In the genomic region with DNA sequence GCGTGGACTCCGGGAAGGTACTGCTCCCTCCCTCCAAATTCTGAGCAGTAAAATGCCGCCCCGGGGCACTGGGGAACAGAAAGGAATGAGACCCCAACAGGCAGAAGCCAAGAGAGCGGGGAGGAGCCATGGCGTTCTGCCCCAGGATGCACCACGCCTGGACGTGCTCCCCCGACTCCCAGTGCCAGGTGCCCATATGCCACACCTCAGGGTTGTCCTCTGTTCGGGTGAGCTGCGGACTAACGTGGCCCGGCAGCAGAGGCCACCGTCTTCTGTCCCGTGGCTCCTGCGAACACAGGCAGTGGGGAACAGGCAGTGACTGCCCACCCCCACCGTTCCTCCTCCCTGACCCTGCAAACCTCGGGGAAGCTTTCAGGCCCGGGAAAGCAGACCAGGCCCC, we compare ENCODE assay signal across 23 cellular contexts. TPM values are rescaled to one million over a fixed set of nuclear protein-coding genes. Genes with fewer than 3 reads are reported as not detected.
A peak's percentile ranks its signal among the peaks of the same experiment; 100 is the strongest.
DNase-seq lines count a peak whose midpoint lies in the region; ATAC-seq, FAIRE-seq and TF ChIP-seq lines count a peak whose summit lies in the region.
"Had no signal": no experiment of that assay in that cellular context is flagged by ENCODE, and none has a peak within 500 bp of the region (broad histone marks: within the 10 kb centered on the region; RNA-seq: fewer than 3 reads in every experiment).

No MANE protein-coding gene starts in this region.

- no peak for FAIRE-seq in endothelial cell of umbilical vein (lab: Jason Lieb, UNC)
- FAIRE-seq: GM12892, HTR-8/SVneo had no signal

- H4K20me1 ChIP-seq in endothelial cell of umbilical vein (replicated peaks; ENCODE audit: control insufficient read depth, extremely low read depth, insufficient read depth, low read length), result no peaks in the 10 kb centered on the region

- dilution Hi-C loops in endothelial cell of umbilical vein (cut with MboI; ENCODE audit: extremely low pct_ligation_motif_present, low sequenced_read_pairs), result no loop called here

- TSS peak; percentile 2 for BruUV-seq in endothelial cell of umbilical vein (replicated peaks; lab: Mats Ljungman, UMichigan)

- POLR2A ChIA-PET in activated CD4-positive, alpha-beta T cell treated with anti-CD3 and anti-CD28 coated beads for 36 hours (lab: Charles Lee), result no interaction called here
- POLR2A ChIA-PET in endothelial cell of umbilical vein (lab: Charles Lee), result interaction anchor here (0.6 kb wide), 1 partner anchor 384 kb away, joined by 3 read pairs; no protein-coding TSS in a partner anchor

- H3K27ac Mint-ChIP-seq in activated CD4-positive, alpha-beta T cell treated with anti-CD3 and anti-CD28 coated beads for 36 hours, result peak overlapping the region; percentile 20

- TF ChIP-seq CTCF in endothelial cell of umbilical vein (IDR thresholded peaks at IDR 0.05; ENCODE audit: extremely low read depth in 1 of 2, insufficient read depth in 1 of 2, low read depth in 1 of 2, low read length in 2 of 2), result no peak

- peaks cover 4% of the 10 kb centered on the region for H3K4me1 ChIP-seq in endothelial cell of umbilical vein (ENCODE audit: control insufficient read depth, extremely low read depth, insufficient read depth, low read length)

- no peak for ATAC-seq in activated CD4-positive, alpha-beta T cell treated with anti-CD3 and anti-CD28 coated beads for 36 hours
- ATAC-seq in GM18907 (IDR thresholded peaks at IDR 0.05; ENCODE audit: unreplicated experiment), result no peak

- H3K27ac ChIP-seq in endothelial cell of umbilical vein (ENCODE audit: insufficient read depth, low read depth, low read length), result no peak overlapping the region
- H3K27ac ChIP-seq: 22Rv1, SK-N-MC, upper lobe of left lung, WERI-Rb-1 had no signal

- H3K4me3 ChIP-seq in endothelial cell of umbilical vein (replicated peaks in 1 of 3; ENCODE audit: insufficient read depth in 1 of 3, low read depth in 1 of 3, low read length in 3 of 3), result no peak overlapping the region
- H3K4me3 ChIP-seq: lung, SK-N-MC, upper lobe of left lung had no signal

- no peak for DNase-seq in activated CD4-positive, alpha-beta T cell treated with anti-CD3 and anti-CD28 coated beads for 36 hours
- no peak for DNase-seq in activated CD4-positive, alpha-beta T cell treated with anti-CD3 and anti-CD28 coated beads for 4 hours
- DNase-seq in endothelial cell of umbilical vein (ENCODE audit: low read depth, low spot score), result no peak
- DNase-seq: activated gamma-delta T cell; AML-193; amygdala; caudate nucleus; erythroblast; foreskin melanocyte; H7; hypothalamus; islet precursor cell; Kasumi-1; NCI-H1092 treated with DMSO at 0.1 percent for 48 hours; stimulated activated CD4-positive, alpha-beta T cell treated with anti-CD3 and anti-CD28 coated beads, Interleukin-4, amount 100 ng/mL, for 4 hours; WERI-Rb-1 had no signal

- TF ChIP-seq POLR2A in endothelial cell of umbilical vein (IDR thresholded peaks at IDR 0.05; ENCODE audit: low read depth, low read length), result no peak

- no peaks in the 10 kb centered on the region for H3K9me3 ChIP-seq in endothelial cell of umbilical vein (replicated peaks; ENCODE audit: control insufficient read depth, insufficient read depth, low read length)
- H3K9me3 ChIP-seq: upper lobe of left lung had no signal

- H3K27me3 Mint-ChIP-seq in activated CD4-positive, alpha-beta T cell treated with anti-CD3 and anti-CD28 coated beads for 36 hours, result no peaks in the 10 kb centered on the region

- CTCF ChIA-PET in activated CD4-positive, alpha-beta T cell treated with anti-CD3 and anti-CD28 coated beads for 36 hours (lab: Charles Lee), result interaction anchor here (0.5 to 2.6 kb wide), 6 partner anchors 35 to 145 kb away, joined by 3 to 18 read pairs (median 5); no protein-coding TSS in a partner anchor
- CTCF ChIA-PET in endothelial cell of umbilical vein (lab: Charles Lee), result interaction anchor here (1.7 to 5.6 kb wide), 4 partner anchors 92 to 148 kb away, joined by 9 to 128 read pairs (median 20); no protein-coding TSS in a partner anchor

- no peak overlapping the region for H3K4me3 Mint-ChIP-seq in activated CD4-positive, alpha-beta T cell treated with anti-CD3 and anti-CD28 coated beads for 36 hours

- H3K9ac ChIP-seq in endothelial cell of umbilical vein (replicated peaks; ENCODE audit: extremely low read depth, insufficient read depth, low read length), result no peak overlapping the region

- no peak overlapping the region for H3K4me2 ChIP-seq in endothelial cell of umbilical vein (ENCODE audit: insufficient read depth, low read length)

- H3K9me3 Mint-ChIP-seq in activated CD4-positive, alpha-beta T cell treated with anti-CD3 and anti-CD28 coated beads for 36 hours (ENCODE audit: low read depth), result no peaks in the 10 kb centered on the region

- H2AFZ ChIP-seq in endothelial cell of umbilical vein (ENCODE audit: low read depth, low read length), result no peak overlapping the region

- peaks cover 11 to 38% of the 10 kb centered on the region in 2 experiments for H3K36me3 ChIP-seq in endothelial cell of umbilical vein (ENCODE audit: control insufficient read depth in 2 of 2, extremely low read depth in 1 of 2, insufficient read depth in 2 of 2, low read length in 2 of 2)

- peaks cover 22% of the 10 kb centered on the region for H3K4me1 Mint-ChIP-seq in activated CD4-positive, alpha-beta T cell treated with anti-CD3 and anti-CD28 coated beads for 36 hours

- peaks cover 46% of the 10 kb centered on the region for H3K36me3 Mint-ChIP-seq in activated CD4-positive, alpha-beta T cell treated with anti-CD3 and anti-CD28 coated beads for 36 hours (ENCODE audit: low read depth)

- H3K27me3 ChIP-seq in endothelial cell of umbilical vein (ENCODE audit: control insufficient read depth in 2 of 2, insufficient read depth in 2 of 2, low read length in 2 of 2), result no peaks in the 10 kb centered on the region
- H3K27me3 ChIP-seq: upper lobe of left lung had no signal

- H3K79me2 ChIP-seq in endothelial cell of umbilical vein (ENCODE audit: control insufficient read depth, insufficient read depth, low read length), result peaks cover 23% of the 10 kb centered on the region

- no peaks in the 10 kb centered on the region for H3K9me1 ChIP-seq in endothelial cell of umbilical vein (replicated peaks; ENCODE audit: control insufficient read depth, extremely low read depth, insufficient read depth, low read length)

- intact Hi-C loops in activated CD4-positive, alpha-beta T cell treated with anti-CD3 and anti-CD28 coated beads for 36 hours (cut with DNase I, micrococcal nuclease), result loop anchor here (5.0 to 10.0 kb wide), 2 partner anchors 39 to 146 kb away; no protein-coding TSS in a partner anchor
- intact Hi-C loops in endothelial cell of umbilical vein (cut with micrococcal nuclease), result no loop called here

RNA-seq across cellular contexts. Expression of a gene that starts 4.8 kb away (rescaled TPM):
- total RNA-seq in activated CD4-positive, alpha-beta T cell treated with anti-CD3 and anti-CD28 coated beads for 36 hours, result 10 to 100 TPM; 22.4 to 24.3 TPM
- 16.0 and 16.4 TPM in 2 replicates for total RNA-seq in endothelial cell of umbilical vein
- 4.9 TPM in 2 replicates for polyA plus RNA-seq in endothelial cell of umbilical vein
- polyA plus RNA-seq in endothelial cell of umbilical vein (2011; cell fraction: cytosol; rRNA removed), result 4.6 and 8.5 TPM in 2 replicates
- polyA plus RNA-seq in endothelial cell of umbilical vein (2011; cell fraction: nucleus; rRNA removed), result 8.5 and 13.5 TPM in 2 replicates
- polyA plus RNA-seq in endothelial cell of umbilical vein (2012), result 8.6 and 14.2 TPM in 2 replicates
- polyA minus RNA-seq in endothelial cell of umbilical vein, result 3.2 and 3.9 TPM in 2 replicates
- 9.4 TPM for polyA minus RNA-seq in endothelial cell of umbilical vein (2011; cell fraction: cytosol; rRNA and poly(A)+ RNA removed)
- 2.0 and 3.8 TPM in 2 replicates for polyA minus RNA-seq in endothelial cell of umbilical vein (2011; cell fraction: nucleus; rRNA and poly(A)+ RNA removed)

RNA-seq across cellular contexts. Expression of a gene that starts 16.7 kb away (rescaled TPM):
- 10 to 100 TPM; 22.9 to 26.4 TPM for total RNA-seq in activated CD4-positive, alpha-beta T cell treated with anti-CD3 and anti-CD28 coated beads for 36 hours
- total RNA-seq in endothelial cell of umbilical vein, result 26.7 and 27.4 TPM in 2 replicates
- 25.7 and 29.5 TPM in 2 replicates for polyA plus RNA-seq in endothelial cell of umbilical vein
- polyA plus RNA-seq in endothelial cell of umbilical vein (2011; cell fraction: cytosol; rRNA removed), result 18.7 and 23.0 TPM in 2 replicates
- polyA plus RNA-seq in endothelial cell of umbilical vein (2011; cell fraction: nucleus; rRNA removed), result 32.0 and 36.5 TPM in 2 replicates
- polyA plus RNA-seq in endothelial cell of umbilical vein (2012), result 15.2 and 19.3 TPM in 2 replicates
- polyA minus RNA-seq in endothelial cell of umbilical vein, result 38.5 and 40.4 TPM in 2 replicates
- polyA minus RNA-seq in endothelial cell of umbilical vein (2011; cell fraction: cytosol; rRNA and poly(A)+ RNA removed), result 25.5 TPM
- 12.0 and 13.3 TPM in 2 replicates for polyA minus RNA-seq in endothelial cell of umbilical vein (2011; cell fraction: nucleus; rRNA and poly(A)+ RNA removed)

RNA-seq across cellular contexts. Expression of a gene that starts 16.8 kb away (rescaled TPM):
- total RNA-seq in activated CD4-positive, alpha-beta T cell treated with anti-CD3 and anti-CD28 coated beads for 36 hours, result 1,000 to 10,000 TPM; 3,179 to 3,246 TPM
- total RNA-seq in endothelial cell of umbilical vein, result 2,043 and 2,112 TPM in 2 replicates
- polyA plus RNA-seq in endothelial cell of umbilical vein, result 2,090 and 2,329 TPM in 2 replicates
- polyA plus RNA-seq in endothelial cell of umbilical vein (2011; cell fraction: cytosol; rRNA removed), result 4,289 and 4,302 TPM in 2 replicates
- 1,496 and 1,897 TPM in 2 replicates for polyA plus RNA-seq in endothelial cell of umbilical vein (2011; cell fraction: nucleus; rRNA removed)
- 2,563 and 3,428 TPM in 2 replicates for polyA plus RNA-seq in endothelial cell of umbilical vein (2012)
- polyA minus RNA-seq in endothelial cell of umbilical vein, result 1,837 and 1,880 TPM in 2 replicates
- 1,856 TPM for polyA minus RNA-seq in endothelial cell of umbilical vein (2011; cell fraction: cytosol; rRNA and poly(A)+ RNA removed)
- polyA minus RNA-seq in endothelial cell of umbilical vein (2011; cell fraction: nucleus; rRNA and poly(A)+ RNA removed), result 248 and 295 TPM in 2 replicates

RNA-seq across cellular contexts. Expression of a gene that starts 25.1 kb away (rescaled TPM):
- total RNA-seq in activated CD4-positive, alpha-beta T cell treated with anti-CD3 and anti-CD28 coated beads for 36 hours, result 10 to 100 TPM; 17.4 to 29.1 TPM
- 12.0 and 22.8 TPM in 2 replicates for total RNA-seq in endothelial cell of umbilical vein
- polyA plus RNA-seq in endothelial cell of umbilical vein, result 26.6 and 27.1 TPM in 2 replicates
- polyA plus RNA-seq in endothelial cell of umbilical vein (2011; cell fraction: cytosol; rRNA removed), result 31.7 and 33.2 TPM in 2 replicates
- 28.7 and 35.7 TPM in 2 replicates for polyA plus RNA-seq in endothelial cell of umbilical vein (2011; cell fraction: nucleus; rRNA removed)
- polyA plus RNA-seq in endothelial cell of umbilical vein (2012), result 21.8 and 26.2 TPM in 2 replicates
- polyA minus RNA-seq in endothelial cell of umbilical vein, result 9.0 and 15.0 TPM in 2 replicates
- 17.5 TPM for polyA minus RNA-seq in endothelial cell of umbilical vein (2011; cell fraction: cytosol; rRNA and poly(A)+ RNA removed)
- polyA minus RNA-seq in endothelial cell of umbilical vein (2011; cell fraction: nucleus; rRNA and poly(A)+ RNA removed), result 2.4 and 4.2 TPM in 2 replicates

RNA-seq across cellular contexts. Expression of a gene that starts 25.1 kb away (rescaled TPM):
- 10 to 100 TPM; 17.3 to 21.8 TPM for total RNA-seq in activated CD4-positive, alpha-beta T cell treated with anti-CD3 and anti-CD28 coated beads for 36 hours
- 9.3 and 10.6 TPM in 2 replicates for total RNA-seq in endothelial cell of umbilical vein
- 14.2 and 16.9 TPM in 2 replicates for polyA plus RNA-seq in endothelial cell of umbilical vein
- 17.7 and 19.1 TPM in 2 replicates for polyA plus RNA-seq in endothelial cell of umbilical vein (2011; cell fraction: cytosol; rRNA removed)
- 6.0 and 7.1 TPM in 2 replicates for polyA plus RNA-seq in endothelial cell of umbilical vein (2011; cell fraction: nucleus; rRNA removed)
- polyA plus RNA-seq in endothelial cell of umbilical vein (2012), result 10.0 and 18.7 TPM in 2 replicates
- polyA minus RNA-seq in endothelial cell of umbilical vein, result 2.5 and 4.3 TPM in 2 replicates
- polyA minus RNA-seq in endothelial cell of umbilical vein (2011; cell fraction: cytosol; rRNA and poly(A)+ RNA removed), result 44.1 TPM
- polyA minus RNA-seq in endothelial cell of umbilical vein (2011; cell fraction: nucleus; rRNA and poly(A)+ RNA removed), result 2.5 and 3.2 TPM in 2 replicates
